1 cellular context compared by ENCODE assay signal in genomic region chr13:59099182-59099950, GRCh38.
TF ChIP-seq lines count a peak whose summit lies in the region.

No MANE protein-coding gene starts in this region.

TF ChIP-seq in HepG2, 621 proteins besides CTCF, POLR2A, EP300 and RAD21 (continued from another document):
- TF ChIP-seq PRDM15 (CRISPR knock-in tag; IDR thresholded peaks at IDR 0.05): no peak
- no peak for TF ChIP-seq SMYD3 (CRISPR knock-in tag; IDR thresholded peaks at IDR 0.05)
- peak; percentile 51 to 76 for TF ChIP-seq MAFK (conservative IDR thresholded peaks at IDR 0.05 in 1 of 2, IDR thresholded peaks at IDR 0.05 in 1 of 2; ENCODE audit: low read length in 2 of 2)
- TF ChIP-seq RARA (CRISPR knock-in tag; IDR thresholded peaks at IDR 0.05): no peak
